In genomic region chr6:44053760-44054556, GRCh38 we compare ENCODE assay signal across 14 cellular contexts.
DNase-seq lines count a peak whose midpoint lies in the region; ATAC-seq, FAIRE-seq and TF ChIP-seq lines count a peak whose summit lies in the region.
"Had no signal": no experiment of that assay in that cellular context is flagged by ENCODE, and none has a peak within 500 bp of the region (broad histone marks: within the 10 kb centered on the region; RNA-seq: fewer than 3 reads in every experiment).

No MANE protein-coding gene starts in this region.

- H3K4me1 Mint-ChIP-seq in MCF 10A (ENCODE audit: insufficient read depth, unreplicated experiment), result peaks cover 52% of the 10 kb centered on the region
- H3K4me1 Mint-ChIP-seq in activated naive CD4-positive, alpha-beta T cell treated with anti-CD3 and anti-CD28 coated beads, Interleukin-2, amount 10 ng/mL, durations not matched to agents 7 days and 5 days, result peaks cover 13% of the 10 kb centered on the region

- TF ChIP-seq CTCF in MCF 10A (IDR thresholded peaks at IDR 0.05; ENCODE audit: unreplicated experiment), result no peak

- BruUV-seq in MCF 10A (replicated peaks; lab: Mats Ljungman, UMichigan), result no TSS peak

- no peak for FAIRE-seq in HTR-8/SVneo (lab: Jason Lieb, UNC)
- FAIRE-seq: H54 had no signal

- H3K27ac Mint-ChIP-seq in MCF 10A (ENCODE audit: low read depth, unreplicated experiment), result peak overlapping the region; percentile 62
- H3K27ac Mint-ChIP-seq in activated naive CD4-positive, alpha-beta T cell treated with anti-CD3 and anti-CD28 coated beads, Interleukin-2, amount 10 ng/mL, durations not matched to agents 7 days and 5 days, result no peak overlapping the region
- H3K27ac Mint-ChIP-seq: T-helper 1 cell treated with Interleukin-12 subunit alpha and Interleukin-12 subunit beta and Interleukin-4 antibody, amounts not matched to agents 30 μg/mL and 1 μg/mL, for 36 hours had no signal

- H3K9me3 Mint-ChIP-seq in MCF 10A (ENCODE audit: unreplicated experiment), result no peaks in the 10 kb centered on the region
- no peaks in the 10 kb centered on the region for H3K9me3 Mint-ChIP-seq in activated naive CD4-positive, alpha-beta T cell treated with anti-CD3 and anti-CD28 coated beads, Interleukin-2, amount 10 ng/mL, durations not matched to agents 7 days and 5 days
- H3K9me3 Mint-ChIP-seq: T-helper 1 cell treated with Interleukin-12 subunit alpha and Interleukin-12 subunit beta and Interleukin-4 antibody, amounts not matched to agents 30 μg/mL and 1 μg/mL, for 36 hours had no signal

- intact Hi-C loops in MCF 10A (cut with micrococcal nuclease), result no loop called here

- H3K27me3 Mint-ChIP-seq in MCF 10A (ENCODE audit: insufficient read depth, unreplicated experiment), result no peaks in the 10 kb centered on the region
- peaks cover 40% of the 10 kb centered on the region for H3K27me3 Mint-ChIP-seq in activated naive CD4-positive, alpha-beta T cell treated with anti-CD3 and anti-CD28 coated beads, Interleukin-2, amount 10 ng/mL, durations not matched to agents 7 days and 5 days

- H3K4me3 Mint-ChIP-seq in MCF 10A (ENCODE audit: unreplicated experiment), result no peak overlapping the region
- H3K4me3 Mint-ChIP-seq in activated naive CD4-positive, alpha-beta T cell treated with anti-CD3 and anti-CD28 coated beads, Interleukin-2, amount 10 ng/mL, durations not matched to agents 7 days and 5 days, result no peak overlapping the region
- H3K4me3 Mint-ChIP-seq: T-helper 1 cell treated with Interleukin-12 subunit alpha and Interleukin-12 subunit beta and Interleukin-4 antibody, amounts not matched to agents 30 μg/mL and 1 μg/mL, for 36 hours had no signal

- CTCF ChIA-PET in MCF 10A (lab: Yijun Ruan, JAX), result interaction anchor here (0.6 kb wide), 2 partner anchors 125 to 172 kb away, joined by 3 to 4 read pairs; no protein-coding TSS in a partner anchor
- CTCF ChIA-PET in activated naive CD4-positive, alpha-beta T cell treated with anti-CD3 and anti-CD28 coated beads, Interleukin-2, amount 10 ng/mL, durations not matched to agents 7 days and 5 days (lab: Charles Lee), result interaction anchor here (0.7 to 2.1 kb wide), 2 partner anchors 8 to 26 kb away, joined by 3 to 11 read pairs; no protein-coding TSS in a partner anchor

- H3K36me3 Mint-ChIP-seq in MCF 10A (ENCODE audit: insufficient read depth, unreplicated experiment), result no peaks in the 10 kb centered on the region
- H3K36me3 Mint-ChIP-seq in activated naive CD4-positive, alpha-beta T cell treated with anti-CD3 and anti-CD28 coated beads, Interleukin-2, amount 10 ng/mL, durations not matched to agents 7 days and 5 days, result no peaks in the 10 kb centered on the region

- POLR2A ChIA-PET in MCF 10A (lab: Yijun Ruan, JAX), result interaction anchor here (1.0 kb wide), 1 partner anchor 283 kb away, joined by 3 read pairs; no protein-coding TSS in a partner anchor

- no peak for ATAC-seq in HG03159 (IDR thresholded peaks at IDR 0.05; ENCODE audit: unreplicated experiment)
- ATAC-seq: left lung had no signal

- DNase-seq in A172 (ENCODE audit: low spot score) (peak; percentile 92), HCEC 1CT (peak; percentile 97), MCF 10A (ENCODE audit: unreplicated experiment) (peak; percentile 94), kidney tubule cell (ENCODE audit: low spot score) (peak; percentile 74), HTR-8/SVneo (ENCODE audit: insufficient read length, low spot score) (no peak), germinal center (ENCODE audit: low spot score) (no peak)
- DNase-seq in activated naive CD4-positive, alpha-beta T cell treated with anti-CD3 and anti-CD28 coated beads, Interleukin-2, amount 10 ng/mL, durations not matched to agents 7 days and 5 days, result no peak
- DNase-seq: AML-193, erythroblast, left lung, NCI-H510A treated with DMSO at 0.1 percent for 48 hours had no signal

Comparison
In these comparisons a context has a peak if more than half of its experiments do, and no peak if none do; other contexts are left out.
1. DNase-seq: peak in A172 (single experiment), HCEC 1CT (single experiment), MCF 10A (single experiment) and kidney tubule cell (single experiment); none in activated naive CD4-positive, alpha-beta T cell treated with anti-CD3 and anti-CD28 coated beads, Interleukin-2, amount 10 ng/mL, durations not matched to agents 7 days and 5 days (single experiment), HTR-8/SVneo (single experiment) and germinal center (single experiment).